In genomic region chr7:51882412-51882811, GRCh38 we compare ENCODE assay signal across 29 cellular contexts.
"Had no signal": no experiment of that assay in that cellular context is flagged by ENCODE, and none has a peak within 500 bp of the region (broad histone marks: within the 10 kb centered on the region; RNA-seq: fewer than 3 reads in every experiment).

No MANE protein-coding gene starts in this region.

- H3K27me3 ChIP-seq: ovary, right lobe of liver, sigmoid colon, thyroid gland, tibial nerve, upper lobe of left lung, vagina had no signal

- H3K79me2 ChIP-seq: parathyroid adenoma had no signal

- H3K36me3 ChIP-seq: ovary, right lobe of liver, sigmoid colon, thoracic aorta, thyroid gland, tibial nerve, upper lobe of left lung, vagina had no signal

- H3K9me3 ChIP-seq: ovary, psoas muscle, right lobe of liver, sigmoid colon, thoracic aorta, thyroid gland, tibial nerve, upper lobe of left lung, vagina had no signal

- H3K36me3 Mint-ChIP-seq: naive thymus-derived CD8-positive, alpha-beta T cell; stimulated activated memory B cell treated with anti-CD40 and anti-IgM and Interleukin-4, amounts not matched to agents 10 μg/mL and 1 μg/mL and 100 μg/mL, for 72 hours had no signal

- H3K9me3 Mint-ChIP-seq: nephron progenitor cell, neural crest cell had no signal

- H3K27me3 Mint-ChIP-seq: natural killer cell treated with Interleukin-12 subunit alpha and Interleukin-12 subunit beta and Interleukin-15 and Interleukin-18, amount 100 ng/mL, for 72 hours; stimulated activated memory B cell treated with anti-CD40 and anti-IgM and Interleukin-4, amounts not matched to agents 10 μg/mL and 1 μg/mL and 100 μg/mL, for 72 hours; stimulated activated naive CD8-positive, alpha-beta T cell treated with anti-CD3 and anti-CD28 coated beads, Interleukin-15, amount 100 ng/mL, for 72 hours had no signal

- DNase-seq: naive thymus-derived CD8-positive, alpha-beta T cell; nephron progenitor cell; occipital lobe; ovary; posterior cingulate gyrus; psoas muscle; right cardiac atrium; right lobe of liver; sigmoid colon; small intestine; stimulated activated CD4-positive, alpha-beta T cell treated with anti-CD3 and anti-CD28 coated beads, Interleukin-15, amount 100 ng/mL, for 24 hours; stimulated activated CD4-positive, alpha-beta T cell treated with anti-CD3 and anti-CD28 coated beads, Interleukin-2, amount 100 ng/mL, for 24 hours; stimulated activated CD4-positive, alpha-beta T cell treated with anti-CD3 and anti-CD28 coated beads, Interleukin-2, amount 100 ng/mL, for 48 hours; stimulated activated CD4-positive, alpha-beta T cell treated with anti-CD3 and anti-CD28 coated beads, Interleukin-4, amount 100 ng/mL, for 24 hours; stimulated activated naive CD4-positive, alpha-beta T cell; stimulated activated naive CD8-positive, alpha-beta T cell treated with anti-CD3 and anti-CD28 coated beads, Interleukin-15, amount 100 ng/mL, for 72 hours; stimulated activated naive CD8-positive, alpha-beta T cell treated with anti-CD3 and anti-CD28 coated beads, Interleukin-15, Interleukin-2, amounts not matched to agents 100 U/mL and 50 U/mL, for 24 hours; thyroid gland; trophoblast cell; upper lobe of left lung had no signal

- H3K27ac ChIP-seq: ovary, parathyroid adenoma, psoas muscle, right lobe of liver, sigmoid colon, thoracic aorta, thyroid gland, tibial nerve, upper lobe of left lung, vagina had no signal

- H3K4me3 ChIP-seq: ovary, psoas muscle, right lobe of liver, sigmoid colon, thoracic aorta, thyroid gland, tibial nerve, upper lobe of left lung, vagina had no signal

- H3K4me1 Mint-ChIP-seq: naive thymus-derived CD8-positive, alpha-beta T cell; nephron progenitor cell; stimulated activated memory B cell treated with anti-CD40 and anti-IgM and Interleukin-4, amounts not matched to agents 10 μg/mL and 1 μg/mL and 100 μg/mL, for 72 hours; stimulated activated naive CD8-positive, alpha-beta T cell treated with anti-CD3 and anti-CD28 coated beads, Interleukin-15, amount 100 ng/mL, for 72 hours had no signal

- H2AFZ ChIP-seq: parathyroid adenoma had no signal

- H3K4me1 ChIP-seq: parathyroid adenoma, psoas muscle, right lobe of liver, sigmoid colon, thyroid gland, tibial nerve, upper lobe of left lung, vagina had no signal

- FAIRE-seq: small intestine, urothelium cell line had no signal

- ATAC-seq: naive thymus-derived CD8-positive, alpha-beta T cell; natural killer cell treated with Interleukin-12 subunit alpha and Interleukin-12 subunit beta and Interleukin-15 and Interleukin-18, amount 100 ng/mL, for 72 hours; psoas muscle; right cardiac atrium; right lobe of liver; stimulated activated memory B cell treated with anti-CD40 and anti-IgM and Interleukin-4, amounts not matched to agents 10 μg/mL and 1 μg/mL and 100 μg/mL, for 72 hours; stimulated activated naive CD8-positive, alpha-beta T cell treated with anti-CD3 and anti-CD28 coated beads, Interleukin-15, amount 100 ng/mL, for 72 hours; stimulated activated naive CD8-positive, alpha-beta T cell treated with anti-CD3 and anti-CD28 coated beads, Interleukin-15, Interleukin-2, amounts not matched to agents 100 U/mL and 50 U/mL, for 24 hours had no signal

- H3K4me3 Mint-ChIP-seq: naive thymus-derived CD8-positive, alpha-beta T cell; natural killer cell treated with Interleukin-12 subunit alpha and Interleukin-12 subunit beta and Interleukin-15 and Interleukin-18, amount 100 ng/mL, for 72 hours; nephron progenitor cell; neural crest cell; stimulated activated memory B cell treated with anti-CD40 and anti-IgM and Interleukin-4, amounts not matched to agents 10 μg/mL and 1 μg/mL and 100 μg/mL, for 72 hours; stimulated activated naive CD8-positive, alpha-beta T cell treated with anti-CD3 and anti-CD28 coated beads, Interleukin-15, amount 100 ng/mL, for 72 hours had no signal

- H3K27ac Mint-ChIP-seq: naive thymus-derived CD8-positive, alpha-beta T cell; natural killer cell treated with Interleukin-12 subunit alpha and Interleukin-12 subunit beta and Interleukin-15 and Interleukin-18, amount 100 ng/mL, for 72 hours; nephron progenitor cell; progenitor cell of endocrine pancreas; stimulated activated memory B cell treated with anti-CD40 and anti-IgM and Interleukin-4, amounts not matched to agents 10 μg/mL and 1 μg/mL and 100 μg/mL, for 72 hours had no signal

- H3K9ac ChIP-seq: parathyroid adenoma had no signal
